In genomic region chr5:142611154-142611553, GRCh38 we compare ENCODE assay signal across 8 cellular contexts.
DNase-seq lines count a peak whose midpoint lies in the region; ATAC-seq and TF ChIP-seq lines count a peak whose summit lies in the region.

No MANE protein-coding gene starts in this region.

- peak; percentile 62 for DNase-seq in GM10248 (ENCODE audit: extremely low spot score)
- DNase-seq in GOT3 (lab: John Stamatoyannopoulos, UW), result peak; percentile 7
- DNase-seq in NCI-H1092 treated with DMSO at 0.1 percent for 48 hours (lab: John Stamatoyannopoulos, UW), result peak; percentile 33
- peak; percentile 48 for DNase-seq in T-helper 9 cell
- DNase-seq in ascending aorta (ENCODE audit: low spot score in 2 of 2), result peak; percentile 28 to 88
- DNase-seq in hypothalamus (lab: John Stamatoyannopoulos, UW), result peak in 39 of 51 donors; percentile 2 to 75 (median 50)
- DNase-seq in stimulated activated CD4-positive, alpha-beta T cell treated with anti-CD3 and anti-CD28 coated beads, Interleukin-12 subunit alpha, Interleukin-12 subunit beta, amount 100 ng/mL, for 48 hours (ENCODE audit: low read depth in 2 of 3, low spot score in 1 of 3), result peak; percentile 58 to 80 (median 63)

- intact Hi-C loops in ascending aorta (cut with DNase I), result loop anchor here (1.0 kb wide), 2 partner anchors 44 to 88 kb away; no protein-coding TSS in a partner anchor

- no peaks in the 10 kb centered on the region for H3K36me3 ChIP-seq in ascending aorta

- no peaks in the 10 kb centered on the region for H3K9me3 ChIP-seq in ascending aorta

- no peak overlapping the region for H3K4me3 ChIP-seq in ascending aorta

- no peak for ATAC-seq in GM21576 (IDR thresholded peaks at IDR 0.05; ENCODE audit: unreplicated experiment)

- H3K27me3 ChIP-seq in ascending aorta, result no peaks in the 10 kb centered on the region

- no peaks in the 10 kb centered on the region for H3K4me1 ChIP-seq in ascending aorta

- peak; percentile 78 for TF ChIP-seq CTCF in GM10248 (IDR thresholded peaks at IDR 0.05; ENCODE audit: control extremely low read depth, extremely low read depth, low read depth, missing control alignments)
- TF ChIP-seq CTCF in ascending aorta (IDR thresholded peaks at IDR 0.05), result peak; percentile 81 to 98 (median 98)

- CTCF ChIA-PET in GM10248 (lab: Yijun Ruan, JAX), result interaction anchor here (1.1 to 3.9 kb wide), 4 partner anchors 88 to 425 kb away, joined by 3 to 14 read pairs (median 6); no protein-coding TSS in a partner anchor

- POLR2A ChIA-PET in GM10248 (lab: Yijun Ruan, JAX), result no interaction called here

- no peak overlapping the region for H3K27ac ChIP-seq in ascending aorta

Comparison
In these comparisons a context has a peak if more than half of its experiments do, and no peak if none do; other contexts are left out.
1. DNase-seq: peak in every context shown above with its lines; median percentile 63 in stimulated activated CD4-positive, alpha-beta T cell treated with anti-CD3 and anti-CD28 coated beads, Interleukin-12 subunit alpha, Interleukin-12 subunit beta, amount 100 ng/mL, for 48 hours; 62 in GM10248; 58 in ascending aorta; 50 in hypothalamus; 48 in T-helper 9 cell; 33 in NCI-H1092 treated with DMSO at 0.1 percent for 48 hours; 7 in GOT3.